In genomic region chr13:113109151-113110047, GRCh38 we compare ENCODE assay signal across 12 cellular contexts. TPM values are rescaled to one million over a fixed set of nuclear protein-coding genes. Genes with fewer than 3 reads are reported as not detected.
DNase-seq lines count a peak whose midpoint lies in the region; ATAC-seq and TF ChIP-seq lines count a peak whose summit lies in the region.
"Had no signal": no experiment of that assay in that cellular context is flagged by ENCODE, and none has a peak within 500 bp of the region (broad histone marks: within the 10 kb centered on the region; RNA-seq: fewer than 3 reads in every experiment).

No MANE protein-coding gene starts in this region.

- peak overlapping the region; percentile 37 for H2AK5ac ChIP-seq in neuronal stem cell (ENCODE audit: low read depth, low read length)

- peak overlapping the region; percentile 55 for H3K23ac ChIP-seq in neuronal stem cell (ENCODE audit: low read depth, low read length, poor library complexity)

- TF ChIP-seq CTCF in heart right ventricle (IDR thresholded peaks at IDR 0.05) (no peak), osteocyte (IDR thresholded peaks at IDR 0.05) (no peak)

- H2BK12ac ChIP-seq in neuronal stem cell (ENCODE audit: low read length), result peak overlapping the region; percentile 41

- H3K4me3 ChIP-seq in ACC112 (ENCODE audit: low read depth, low read length), result 0 out of 2 replicates have a peak overlapping the region, but pooled peaks have one; percentile 63
- peak overlapping the region; percentile 50 for H3K4me3 ChIP-seq in HUES64 (ENCODE audit: low read length)
- peak overlapping the region in 8 of 10 donors; percentile 45 to 60 (median 52) for H3K4me3 ChIP-seq in heart right ventricle
- peak overlapping the region in 1 of 2 donors; percentile 56 for H3K4me3 ChIP-seq in neuronal stem cell (ENCODE audit: low read length in 2 of 2)

- peak overlapping the region; percentile 82 for H4K8ac ChIP-seq in neuronal stem cell (ENCODE audit: low read depth, low read length)

- H3K4me1 ChIP-seq in ACC112 (ENCODE audit: control insufficient read depth, insufficient read depth, low read length, unreplicated experiment) (no peaks in the 10 kb centered on the region), HUES64 (ENCODE audit: insufficient read depth, low read length) (peaks cover 9% of the 10 kb centered on the region; the same call in 1 of the 2 replicates), heart right ventricle (peaks cover 6 to 19% (median 12%) of the 10 kb centered on the region in 9 donors), neuronal stem cell (ENCODE audit: control insufficient read depth in 2 of 2, insufficient read depth in 1 of 2, low read depth in 1 of 2, low read length in 2 of 2) (peaks cover 0 to 6% of the 10 kb centered on the region in 2 donors)

- H2BK5ac ChIP-seq in neuronal stem cell (ENCODE audit: low read length), result peak overlapping the region; percentile 66

- H2AFZ ChIP-seq in ACC112 (ENCODE audit: low read length, unreplicated experiment) (no peak overlapping the region), neuronal stem cell (ENCODE audit: low read length) (no peak overlapping the region)

- peak overlapping the region; percentile 87 for H3K18ac ChIP-seq in neuronal stem cell (ENCODE audit: low read length)

- no peaks in the 10 kb centered on the region for H3K36me3 Mint-ChIP-seq in osteocyte (ENCODE audit: unreplicated experiment)

- H3K9me3 ChIP-seq in HUES64 (ENCODE audit: insufficient read depth, low read depth, low read length) (peaks cover 3% of the 10 kb centered on the region; the same call in 1 of the 2 replicates), heart right ventricle (no peaks in the 10 kb centered on the region), neuronal stem cell (replicated peaks in 1 of 2; ENCODE audit: control insufficient read depth in 2 of 2, insufficient read depth in 1 of 2, low read depth in 1 of 2, low read length in 2 of 2) (peaks cover 0 to 10% of the 10 kb centered on the region in 2 donors)

- H3K9ac ChIP-seq in HUES64 (ENCODE audit: low read depth, low read length) (peak overlapping the region; percentile 42; the same call in 1 of the 2 replicates), neuronal stem cell (ENCODE audit: low read depth, low read length, poor library complexity) (peak overlapping the region; percentile 21)

- no peak overlapping the region for H3K27ac Mint-ChIP-seq in osteocyte (ENCODE audit: unreplicated experiment)

- H3K9me3 Mint-ChIP-seq in osteocyte (ENCODE audit: unreplicated experiment), result no peaks in the 10 kb centered on the region

- H3K79me2 ChIP-seq in ACC112 (ENCODE audit: control insufficient read depth, insufficient read depth, low read length, unreplicated experiment), result no peaks in the 10 kb centered on the region

- H2BK15ac ChIP-seq in neuronal stem cell (ENCODE audit: low read length), result no peak overlapping the region

- H3K79me1 ChIP-seq in neuronal stem cell (ENCODE audit: low read depth, low read length), result no peaks in the 10 kb centered on the region

- no peaks in the 10 kb centered on the region for H3K4me1 Mint-ChIP-seq in osteocyte (ENCODE audit: unreplicated experiment)

- H3K27ac ChIP-seq in ACC112 (ENCODE audit: low read depth, low read length) (no peak overlapping the region), HUES64 (ENCODE audit: low read depth, low read length) (no peak overlapping the region), heart right ventricle (no peak overlapping the region), neuronal stem cell (replicated peaks; ENCODE audit: low read length) (no peak overlapping the region)
- H3K27ac ChIP-seq: C4-2B had no signal

- H3K4ac ChIP-seq in neuronal stem cell (ENCODE audit: low read length), result no peak overlapping the region

- no peak overlapping the region for H4K91ac ChIP-seq in neuronal stem cell (ENCODE audit: low read depth, low read length, poor library complexity)

- peak overlapping the region; percentile 25 for H3K4me2 ChIP-seq in neuronal stem cell (ENCODE audit: insufficient read depth, low read length, poor library complexity, severe bottlenecking)

- H3K27me3 Mint-ChIP-seq in osteocyte (ENCODE audit: unreplicated experiment), result no peaks in the 10 kb centered on the region

- 21% methylated on average over 71 of the region's 73 CpGs for WGBS in HUES64
- 26 to 28% methylated on average over 62 to 73 of the region's 73 CpGs for WGBS in heart right ventricle, 2 donors
- WGBS in neuronal stem cell (ENCODE audit: extremely low coverage in 2 of 2, insufficient read length in 2 of 2, insufficient replicate concordance in 1 of 2), 2 donors, result no CpG with 5 or more reads among the region's 73 CpGs

- no peak overlapping the region for H3K4me3 Mint-ChIP-seq in osteocyte (ENCODE audit: unreplicated experiment)

- H3K14ac ChIP-seq in neuronal stem cell (ENCODE audit: low read length), result no peak overlapping the region

- ATAC-seq in heart right ventricle, result peak in 3 of 8 donors; percentile 21 to 29 (median 28)

- H2BK120ac ChIP-seq in neuronal stem cell (ENCODE audit: low read depth, low read length), result no peak overlapping the region

- H3K27me3 ChIP-seq in ACC112 (ENCODE audit: insufficient read depth, low read length) (peaks cover 21% of the 10 kb centered on the region), HUES64 (ENCODE audit: insufficient read depth, low read length) (peaks cover 33% of the 10 kb centered on the region), heart right ventricle (peaks cover 17 to 25% (median 21%) of the 10 kb centered on the region in 7 donors), neuronal stem cell (ENCODE audit: control insufficient read depth in 3 of 3, insufficient read depth in 3 of 3, low read depth in 1 of 3, low read length in 3 of 3) (peaks cover 0 to 21% (median 10%) of the 10 kb centered on the region in 3 experiments)

- H3K36me3 ChIP-seq in ACC112 (ENCODE audit: insufficient read depth, low read length) (no peaks in the 10 kb centered on the region), HUES64 (ENCODE audit: insufficient read depth, low read length) (no peaks in the 10 kb centered on the region), heart right ventricle (no peaks in the 10 kb centered on the region), neuronal stem cell (replicated peaks in 1 of 2; ENCODE audit: control insufficient read depth in 2 of 2, insufficient read depth in 2 of 2, low read length in 2 of 2) (no peaks in the 10 kb centered on the region)

- intact Hi-C loops in heart right ventricle (cut with DNase I), result no loop called here

- DNase-seq in heart right ventricle, result no peak
- no peak for DNase-seq in neuronal stem cell (ENCODE audit: low spot score)
- no peak for DNase-seq in foreskin melanocyte
- no peak for DNase-seq in DMS 273 treated with DMSO at 0.1 percent for 48 hours (lab: John Stamatoyannopoulos, UW)
- no peak for DNase-seq in osteocyte (ENCODE audit: extremely low spot score, unreplicated experiment)
- no peak for DNase-seq in A172 (ENCODE audit: low spot score)
- DNase-seq: activated CD4-positive, CD25-positive, alpha-beta regulatory T cell treated with anti-CD3 and anti-CD28 coated beads, Interleukin-2, amount 50 U/mL, for 72 hours; stimulated activated naive CD4-positive, alpha-beta T cell treated with Interleukin-2 at 50 U/mL for 16 hours had no signal

RNA-seq across cellular contexts. Expression of gene F7, which starts 3.8 kb away (rescaled TPM):
- 0.75 TPM for polyA plus RNA-seq in HUES64 (2013, experiment 1 of 2)
- polyA plus RNA-seq in HUES64 (2013, experiment 2 of 2), result 0.44 TPM
- total RNA-seq in heart right ventricle (under 1 TPM in 3 of 10 donors, not detected in 7; 0.20 to 0.45 (median 0.31) TPM), osteocyte (not detected in 2 replicates)
- under 1 TPM; 0.04 to 0.07 TPM for polyA plus RNA-seq in heart right ventricle
- 0.68 TPM for polyA plus RNA-seq in neuronal stem cell (2013, experiment 1 of 2)
- polyA plus RNA-seq in neuronal stem cell (2013, experiment 2 of 2), result 0.62 TPM
- 0.05 TPM in 1 of 2 replicates, not detected in the other for total RNA-seq in A172 (2014; rRNA removed; shearing (Covaris generic))

RNA-seq across cellular contexts. Expression of gene F10, which starts 13.2 kb away (rescaled TPM):
- polyA plus RNA-seq in HUES64 (2013, experiment 1 of 2), result 2.9 TPM
- 5.8 TPM for polyA plus RNA-seq in HUES64 (2013, experiment 2 of 2)
- total RNA-seq in heart right ventricle (10 to 100 TPM in 2 of 10 donors, 1 to 10 TPM in 8; 1.7 to 12.4 (median 6.3) TPM), osteocyte (1.8 and 2.0 TPM in 2 replicates)
- polyA plus RNA-seq in heart right ventricle, result 10 to 100 TPM in 1 of 2 donors, 1 to 10 TPM in 1; 4.6 to 15.1 TPM
- 3.9 TPM for polyA plus RNA-seq in neuronal stem cell (2013, experiment 1 of 2)
- polyA plus RNA-seq in neuronal stem cell (2013, experiment 2 of 2), result 3.2 TPM
- total RNA-seq in A172 (2014; rRNA removed; shearing (Covaris generic)), result 0.29 and 0.36 TPM in 2 replicates

RNA-seq across cellular contexts. Expression of gene PROZ, which starts 49.0 kb away (rescaled TPM):
- not detected for polyA plus RNA-seq in HUES64 (2013, experiment 1 of 2)
- not detected for polyA plus RNA-seq in HUES64 (2013, experiment 2 of 2)
- under 1 TPM in 1 of 10 donors, not detected in 9; 0.20 TPM for total RNA-seq in heart right ventricle
- polyA plus RNA-seq in heart right ventricle, result under 1 TPM in 1 of 2 donors, not detected in 1; 0.03 TPM
- polyA plus RNA-seq in neuronal stem cell (2013, experiment 1 of 2), result 0.13 TPM
- 0.06 TPM for polyA plus RNA-seq in neuronal stem cell (2013, experiment 2 of 2)
- total RNA-seq in osteocyte, result not detected in 2 replicates
- total RNA-seq in A172 (2014; rRNA removed; shearing (Covaris generic)), result not detected in 2 replicates
- polyA plus RNA-seq: esophagus had no signal
